ENCODE assay signal across 8 cellular contexts in the genomic region with DNA sequence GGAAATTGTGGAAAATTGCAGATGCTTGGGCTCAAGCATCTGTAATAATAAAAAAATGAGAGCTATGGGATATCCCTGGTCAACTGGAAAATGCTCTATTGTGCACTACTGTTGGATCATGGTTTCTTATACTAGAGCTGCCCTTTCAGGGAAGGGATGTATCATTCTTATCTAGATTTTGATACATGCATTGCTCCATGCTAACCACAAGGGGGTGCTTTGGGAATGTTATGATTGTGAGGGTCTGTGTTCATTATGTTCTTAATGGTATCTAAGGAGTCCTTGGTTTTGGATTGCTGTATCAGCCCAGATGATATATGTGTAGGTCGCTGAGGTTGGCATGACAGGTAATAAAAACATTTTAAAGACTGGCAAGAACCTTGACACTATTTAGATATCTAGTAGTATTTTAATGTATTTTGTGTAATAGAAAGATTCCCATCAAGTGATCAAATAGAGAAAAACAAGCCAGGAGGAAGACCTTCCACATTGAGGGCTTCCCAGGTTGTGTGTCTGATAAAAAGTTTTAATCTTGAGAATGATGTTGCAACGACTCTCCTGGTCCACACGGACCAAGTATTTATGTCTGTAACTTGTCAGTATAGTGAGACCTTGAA. TPM values are rescaled to one million over a fixed set of nuclear protein-coding genes. Genes with fewer than 3 reads are reported as not detected.
DNase-seq lines count a peak whose midpoint lies in the region; ATAC-seq, FAIRE-seq and TF ChIP-seq lines count a peak whose summit lies in the region.

No MANE protein-coding gene starts in this region.

- WGBS in liver = 90% methylated on average over 3 of the region's 3 CpGs

- peaks cover 4 to 71% (median 60%) of the 10 kb centered on the region in 4 donors for H3K36me3 ChIP-seq in liver (ENCODE audit: control insufficient read depth in 4 of 4, insufficient read depth in 3 of 4, low read depth in 1 of 4, low read length in 3 of 4)

- TF ChIP-seq CTCF in D721Med (IDR thresholded peaks at IDR 0.05; ENCODE audit: insufficient read depth, missing control alignments) = peak; percentile 49
- TF ChIP-seq CTCF in liver (IDR thresholded peaks at IDR 0.05; ENCODE audit: low read depth, low read length, missing input control) = peak; percentile 59

- H3K9ac ChIP-seq in liver (ENCODE audit: low read depth in 1 of 2, low read length in 2 of 2) = no peak overlapping the region

- no peak overlapping the region for H3K27ac ChIP-seq in liver (ENCODE audit: low read depth in 1 of 2, low read length in 2 of 2)

- no peaks in the 10 kb centered on the region for H3K9me3 ChIP-seq in liver (ENCODE audit: control insufficient read depth in 4 of 4, low read length in 3 of 4)

- H3K4me3 ChIP-seq in liver (ENCODE audit: low read depth in 1 of 3, low read length in 3 of 3) = no peak overlapping the region

- peak; percentile 68 for FAIRE-seq in D721Med (lab: Jason Lieb, UNC)

- in situ Hi-C loops in KBM-7 (cut with MboI; ENCODE audit: low pct_unique_long_range_greater_than_20kb, low sequenced_read_pairs) = no loop called here

- no peaks in the 10 kb centered on the region for H3K27me3 ChIP-seq in liver (ENCODE audit: control insufficient read depth in 4 of 4, insufficient read depth in 4 of 4, low read length in 3 of 4)

- DNase-seq in D721Med (ENCODE audit: insufficient read length, low spot score) (no peak), KBM-7 (peak; percentile 45), astrocyte of the hippocampus (ENCODE audit: low read depth, low spot score) (peak; percentile 46)
- DNase-seq in activated CD8-positive, alpha-beta memory T cell treated with anti-CD3 and anti-CD28 coated beads, Interleukin-2, amount 50 U/mL, for 4 hours = no peak

- TF ChIP-seq RAD21 in liver (IDR thresholded peaks at IDR 0.05) = peak; percentile 68 to 72

- H3K4me1 ChIP-seq in liver (ENCODE audit: control insufficient read depth in 4 of 4, insufficient read depth in 4 of 4, low read length in 3 of 4) = no peaks in the 10 kb centered on the region

- ATAC-seq in HG03135 (IDR thresholded peaks at IDR 0.05; ENCODE audit: unreplicated experiment) = no peak
- ATAC-seq in GM21390 (IDR thresholded peaks at IDR 0.05; ENCODE audit: unreplicated experiment) = no peak
- no peak for ATAC-seq in HG02840 (IDR thresholded peaks at IDR 0.05; ENCODE audit: low FRiP score, unreplicated experiment)

TF ChIP-seq in liver, 16 proteins besides CTCF, POLR2A, EP300 and RAD21:
- TF ChIP-seq SP1 (IDR thresholded peaks at IDR 0.05) (no peak), HNF4G (IDR thresholded peaks at IDR 0.05) (no peak), FOXA2 (IDR thresholded peaks at IDR 0.05) (no peak), RXRA (IDR thresholded peaks at IDR 0.05) (no peak), FOXA1 (IDR thresholded peaks at IDR 0.05) (no peak), HNF4A (conservative IDR thresholded peaks at IDR 0.05) (no peak), NR2F2 (IDR thresholded peaks at IDR 0.05) (no peak), TAF1 (conservative IDR thresholded peaks at IDR 0.05) (no peak), JUND (IDR thresholded peaks at IDR 0.05) (no peak), EGR1 (IDR thresholded peaks at IDR 0.05; ENCODE audit: low read depth in 2 of 2) (no peak), YY1 (IDR thresholded peaks at IDR 0.05) (no peak)
- TF ChIP-seq, protein P1, sequence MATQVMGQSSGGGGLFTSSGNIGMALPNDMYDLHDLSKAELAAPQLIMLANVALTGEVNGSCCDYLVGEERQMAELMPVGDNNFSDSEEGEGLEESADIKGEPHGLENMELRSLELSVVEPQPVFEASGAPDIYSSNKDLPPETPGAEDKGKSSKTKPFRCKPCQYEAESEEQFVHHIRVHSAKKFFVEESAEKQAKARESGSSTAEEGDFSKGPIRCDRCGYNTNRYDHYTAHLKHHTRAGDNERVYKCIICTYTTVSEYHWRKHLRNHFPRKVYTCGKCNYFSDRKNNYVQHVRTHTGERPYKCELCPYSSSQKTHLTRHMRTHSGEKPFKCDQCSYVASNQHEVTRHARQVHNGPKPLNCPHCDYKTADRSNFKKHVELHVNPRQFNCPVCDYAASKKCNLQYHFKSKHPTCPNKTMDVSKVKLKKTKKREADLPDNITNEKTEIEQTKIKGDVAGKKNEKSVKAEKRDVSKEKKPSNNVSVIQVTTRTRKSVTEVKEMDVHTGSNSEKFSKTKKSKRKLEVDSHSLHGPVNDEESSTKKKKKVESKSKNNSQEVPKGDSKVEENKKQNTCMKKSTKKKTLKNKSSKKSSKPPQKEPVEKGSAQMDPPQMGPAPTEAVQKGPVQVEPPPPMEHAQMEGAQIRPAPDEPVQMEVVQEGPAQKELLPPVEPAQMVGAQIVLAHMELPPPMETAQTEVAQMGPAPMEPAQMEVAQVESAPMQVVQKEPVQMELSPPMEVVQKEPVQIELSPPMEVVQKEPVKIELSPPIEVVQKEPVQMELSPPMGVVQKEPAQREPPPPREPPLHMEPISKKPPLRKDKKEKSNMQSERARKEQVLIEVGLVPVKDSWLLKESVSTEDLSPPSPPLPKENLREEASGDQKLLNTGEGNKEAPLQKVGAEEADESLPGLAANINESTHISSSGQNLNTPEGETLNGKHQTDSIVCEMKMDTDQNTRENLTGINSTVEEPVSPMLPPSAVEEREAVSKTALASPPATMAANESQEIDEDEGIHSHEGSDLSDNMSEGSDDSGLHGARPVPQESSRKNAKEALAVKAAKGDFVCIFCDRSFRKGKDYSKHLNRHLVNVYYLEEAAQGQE (IDR thresholded peaks at IDR 0.05) = no peak
- TF ChIP-seq, protein P2, sequence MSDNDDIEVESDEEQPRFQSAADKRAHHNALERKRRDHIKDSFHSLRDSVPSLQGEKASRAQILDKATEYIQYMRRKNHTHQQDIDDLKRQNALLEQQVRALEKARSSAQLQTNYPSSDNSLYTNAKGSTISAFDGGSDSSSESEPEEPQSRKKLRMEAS (IDR thresholded peaks at IDR 0.05) = no peak
- TF ChIP-seq, protein P3, sequence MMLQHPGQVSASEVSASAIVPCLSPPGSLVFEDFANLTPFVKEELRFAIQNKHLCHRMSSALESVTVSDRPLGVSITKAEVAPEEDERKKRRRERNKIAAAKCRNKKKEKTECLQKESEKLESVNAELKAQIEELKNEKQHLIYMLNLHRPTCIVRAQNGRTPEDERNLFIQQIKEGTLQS (IDR thresholded peaks at IDR 0.05) = no peak
- TF ChIP-seq, protein P4, sequence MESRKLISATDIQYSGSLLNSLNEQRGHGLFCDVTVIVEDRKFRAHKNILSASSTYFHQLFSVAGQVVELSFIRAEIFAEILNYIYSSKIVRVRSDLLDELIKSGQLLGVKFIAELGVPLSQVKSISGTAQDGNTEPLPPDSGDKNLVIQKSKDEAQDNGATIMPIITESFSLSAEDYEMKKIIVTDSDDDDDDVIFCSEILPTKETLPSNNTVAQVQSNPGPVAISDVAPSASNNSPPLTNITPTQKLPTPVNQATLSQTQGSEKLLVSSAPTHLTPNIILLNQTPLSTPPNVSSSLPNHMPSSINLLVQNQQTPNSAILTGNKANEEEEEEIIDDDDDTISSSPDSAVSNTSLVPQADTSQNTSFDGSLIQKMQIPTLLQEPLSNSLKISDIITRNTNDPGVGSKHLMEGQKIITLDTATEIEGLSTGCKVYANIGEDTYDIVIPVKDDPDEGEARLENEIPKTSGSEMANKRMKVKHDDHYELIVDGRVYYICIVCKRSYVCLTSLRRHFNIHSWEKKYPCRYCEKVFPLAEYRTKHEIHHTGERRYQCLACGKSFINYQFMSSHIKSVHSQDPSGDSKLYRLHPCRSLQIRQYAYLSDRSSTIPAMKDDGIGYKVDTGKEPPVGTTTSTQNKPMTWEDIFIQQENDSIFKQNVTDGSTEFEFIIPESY (IDR thresholded peaks at IDR 0.05) = no peak

RNA-seq across cellular contexts. Expression of a gene that starts 49.2 kb away (rescaled TPM):
- 10 to 100 TPM in 1 of 2 donors, 1 to 10 TPM in 1; 6.8 to 15.6 TPM for total RNA-seq in liver
- 1 to 10 TPM; 2.9 to 5.6 TPM for polyA plus RNA-seq in liver

Comparison
In these comparisons a context has a peak if more than half of its experiments do, and no peak if none do; other contexts are left out.
1. DNase-seq: peak in KBM-7 (single experiment) and astrocyte of the hippocampus (single experiment); none in D721Med (single experiment) and activated CD8-positive, alpha-beta memory T cell treated with anti-CD3 and anti-CD28 coated beads, Interleukin-2, amount 50 U/mL, for 4 hours (single experiment).